In the genomic region with DNA sequence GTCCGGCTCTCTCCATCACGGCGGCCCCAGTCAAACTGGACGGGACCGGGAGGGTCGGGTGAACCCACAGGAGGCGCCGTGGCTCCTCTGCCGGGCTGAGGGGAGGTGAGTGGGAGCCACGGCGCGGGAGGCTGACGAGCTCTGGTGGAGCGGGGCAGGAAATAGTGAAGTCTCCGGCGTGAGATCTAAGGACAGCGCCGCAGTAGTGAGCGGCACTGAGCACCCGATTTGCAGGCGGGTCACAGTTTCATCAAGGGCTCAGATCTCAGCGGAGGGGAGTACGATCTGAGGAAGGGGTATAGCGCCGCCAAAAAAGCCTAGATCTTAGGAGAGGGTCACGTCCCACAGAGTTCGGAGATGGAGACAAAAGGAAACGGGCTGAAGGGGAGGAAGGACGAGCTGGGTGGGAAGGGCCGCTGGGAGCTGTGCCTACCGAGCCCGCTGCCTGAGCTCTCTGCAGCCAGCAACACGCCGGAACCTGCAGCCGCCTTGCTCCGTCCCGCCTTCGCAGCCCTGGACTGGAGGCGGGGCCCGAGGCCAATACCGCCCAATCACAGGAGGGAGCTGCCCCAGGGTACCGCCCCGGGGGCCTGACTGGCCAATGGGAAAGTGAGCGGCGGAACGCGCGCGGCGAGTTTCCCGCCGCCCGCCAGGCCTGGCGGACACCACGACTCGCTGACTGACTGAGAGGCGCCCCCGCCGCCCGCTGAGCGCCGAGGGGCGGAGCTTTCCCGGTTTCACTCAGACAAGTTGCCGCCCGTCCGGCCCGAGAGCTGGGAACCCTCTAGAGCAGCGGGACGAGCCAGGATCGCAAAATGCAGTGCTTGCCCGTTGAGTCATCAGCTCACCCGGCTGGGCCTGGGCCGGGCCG, we compare ENCODE assay signal across 8 cellular contexts. TPM values are rescaled to one million over a fixed set of nuclear protein-coding genes. Genes with fewer than 3 reads are reported as not detected.
A peak's percentile ranks its signal among the peaks of the same experiment; 100 is the strongest.
DNase-seq lines count a peak whose midpoint lies in the region; ATAC-seq, FAIRE-seq and TF ChIP-seq lines count a peak whose summit lies in the region.

No MANE protein-coding gene starts in this region.

- CTCF ChIA-PET in endothelial cell of umbilical vein (lab: Charles Lee): interaction anchor here (0.8 to 2.9 kb wide), 18 partner anchors 9 to 365 kb away, joined by 3 to 17 read pairs (median 4); partner anchors contain the start of genes GPATCH3, GPN2 and ZDHHC18

- TF ChIP-seq CTCF in OCI-LY1 (IDR thresholded peaks at IDR 0.05; ENCODE audit: low read length): 0 out of 2 replicates have a peak, but pooled peaks have one; percentile 13
- peak in 1 of 2 donors; percentile 8 for TF ChIP-seq CTCF in endothelial cell of umbilical vein (IDR thresholded peaks at IDR 0.05; ENCODE audit: extremely low read depth in 1 of 2, insufficient read depth in 1 of 2, low read depth in 1 of 2, low read length in 2 of 2)

- FAIRE-seq in endothelial cell of umbilical vein (lab: Jason Lieb, UNC): peak; percentile 99

- BruUV-seq in endothelial cell of umbilical vein (replicated peaks; lab: Mats Ljungman, UMichigan): no TSS peak

- no peaks in the 10 kb centered on the region for H3K9me3 ChIP-seq in OCI-LY1 (ENCODE audit: low read length)
- H3K9me3 ChIP-seq in endothelial cell of umbilical vein (replicated peaks; ENCODE audit: control insufficient read depth, insufficient read depth, low read length): no peaks in the 10 kb centered on the region

- no peaks in the 10 kb centered on the region for H4K20me1 ChIP-seq in OCI-LY1 (ENCODE audit: insufficient read depth, low read length)
- no peaks in the 10 kb centered on the region for H4K20me1 ChIP-seq in endothelial cell of umbilical vein (replicated peaks; ENCODE audit: control insufficient read depth, extremely low read depth, insufficient read depth, low read length)

- ATAC-seq in GM21526 (IDR thresholded peaks at IDR 0.05; ENCODE audit: low FRiP score, unreplicated experiment): peak; percentile 80

- H3K4me1 ChIP-seq in OCI-LY1 (ENCODE audit: insufficient read depth, low read length, severe bottlenecking) (peaks cover 33% of the 10 kb centered on the region), endothelial cell of umbilical vein (ENCODE audit: control insufficient read depth, extremely low read depth, insufficient read depth, low read length) (peaks cover 11% of the 10 kb centered on the region)

- H3K27me3 ChIP-seq in OCI-LY1 (ENCODE audit: insufficient read depth, low read length): no peaks in the 10 kb centered on the region
- H3K27me3 ChIP-seq in endothelial cell of umbilical vein (ENCODE audit: control insufficient read depth in 2 of 2, insufficient read depth in 2 of 2, low read length in 2 of 2): no peaks in the 10 kb centered on the region

- H2AFZ ChIP-seq in OCI-LY1 (ENCODE audit: low read length) (no peak overlapping the region), endothelial cell of umbilical vein (ENCODE audit: low read depth, low read length) (peak overlapping the region; percentile 97)

- no peaks in the 10 kb centered on the region for H3K9me1 ChIP-seq in endothelial cell of umbilical vein (replicated peaks; ENCODE audit: control insufficient read depth, extremely low read depth, insufficient read depth, low read length)

- POLR2A ChIA-PET in endothelial cell of umbilical vein (lab: Charles Lee): interaction anchor here (0.6 to 1.1 kb wide), 4 partner anchors 16 to 296 kb away, joined by 3 to 6 read pairs (median 4); partner anchors contain the start of gene GPN2

- no peaks in the 10 kb centered on the region for H3K9me2 ChIP-seq in OCI-LY1 (ENCODE audit: low read depth, low read length)

- peak; percentile 94 for DNase-seq in DMS 273 treated with DMSO at 0.1 percent for 48 hours (lab: John Stamatoyannopoulos, UW)
- peak; percentile 83 for DNase-seq in HuH-7.5 (ENCODE audit: low spot score)
- DNase-seq in activated T-cell treated with anti-CD3 and anti-CD28 coated beads for 1 hour (ENCODE audit: low read depth): peak; percentile 89
- peak; percentile 99 for DNase-seq in endothelial cell of umbilical vein (ENCODE audit: low read depth, low spot score)
- peak; percentile 97 for DNase-seq in midbrain (lab: John Stamatoyannopoulos, UW)
- DNase-seq in stimulated activated CD8-positive, alpha-beta memory T cell treated with anti-CD3 and anti-CD28 coated beads, Interleukin-15, amount 100 ng/mL, for 48 hours (ENCODE audit: low read depth in 2 of 2): peak; percentile 95 to 97

- H3F3A ChIP-seq in OCI-LY1 (ENCODE audit: insufficient read depth, low read length): no peaks in the 10 kb centered on the region; the same call in 1 of the 2 replicates

- H3K9ac ChIP-seq in OCI-LY1 (ENCODE audit: low read length) (peak overlapping the region; percentile 100), endothelial cell of umbilical vein (replicated peaks; ENCODE audit: extremely low read depth, insufficient read depth, low read length) (peak overlapping the region; percentile 95)

- no peaks in the 10 kb centered on the region for H3K79me2 ChIP-seq in OCI-LY1 (ENCODE audit: insufficient read depth, low read length)
- H3K79me2 ChIP-seq in endothelial cell of umbilical vein (ENCODE audit: control insufficient read depth, insufficient read depth, low read length): no peaks in the 10 kb centered on the region

- dilution Hi-C loops in endothelial cell of umbilical vein (cut with MboI; ENCODE audit: extremely low pct_ligation_motif_present, low sequenced_read_pairs): no loop called here

- H3K4me3 ChIP-seq in OCI-LY1 (ENCODE audit: low read depth, low read length, poor library complexity, severe bottlenecking) (peak overlapping the region; percentile 73), endothelial cell of umbilical vein (replicated peaks in 1 of 3; ENCODE audit: insufficient read depth in 1 of 3, low read depth in 1 of 3, low read length in 3 of 3) (peak overlapping the region; percentile 38 to 73 (median 52))

- no peaks in the 10 kb centered on the region for H3K36me3 ChIP-seq in OCI-LY1 (ENCODE audit: insufficient read depth, low read length)
- no peaks in the 10 kb centered on the region for H3K36me3 ChIP-seq in endothelial cell of umbilical vein (ENCODE audit: control insufficient read depth in 2 of 2, extremely low read depth in 1 of 2, insufficient read depth in 2 of 2, low read length in 2 of 2)

- peak overlapping the region; percentile 97 for H3K27ac ChIP-seq in OCI-LY1 (ENCODE audit: low read depth, low read length, poor library complexity, severe bottlenecking)
- H3K27ac ChIP-seq in endothelial cell of umbilical vein (ENCODE audit: insufficient read depth, low read depth, low read length): peak overlapping the region; percentile 91

- intact Hi-C loops in endothelial cell of umbilical vein (cut with micrococcal nuclease): loop anchor here (1.0 to 5.0 kb wide), 3 partner anchors 12 to 168 kb away; partner anchors contain the start of gene ARID1A

- H3K4me2 ChIP-seq in OCI-LY1 (ENCODE audit: low read length) (peak overlapping the region; percentile 99), endothelial cell of umbilical vein (ENCODE audit: insufficient read depth, low read length) (peak overlapping the region; percentile 79)

- TF ChIP-seq POLR2A in endothelial cell of umbilical vein (IDR thresholded peaks at IDR 0.05; ENCODE audit: low read depth, low read length): peak; percentile 94

RNA-seq across cellular contexts. Expression of gene SFN, which starts 1.9 kb away (rescaled TPM):
- total RNA-seq in endothelial cell of umbilical vein: 0.33 and 0.42 TPM in 2 replicates
- 0.08 and 0.14 TPM in 2 replicates for polyA plus RNA-seq in endothelial cell of umbilical vein
- polyA plus RNA-seq in endothelial cell of umbilical vein (2011; cell fraction: cytosol; rRNA removed): 0.05 TPM in 1 of 2 replicates, not detected in the other
- polyA plus RNA-seq in endothelial cell of umbilical vein (2011; cell fraction: nucleus; rRNA removed): 0.22 and 0.41 TPM in 2 replicates
- 0.17 TPM in 1 of 2 replicates, not detected in the other for polyA plus RNA-seq in endothelial cell of umbilical vein (2012)
- polyA minus RNA-seq in endothelial cell of umbilical vein: not detected in 2 replicates
- 90.3 TPM for polyA minus RNA-seq in endothelial cell of umbilical vein (2011; cell fraction: cytosol; rRNA and poly(A)+ RNA removed)
- 0.53 and 0.77 TPM in 2 replicates for polyA minus RNA-seq in endothelial cell of umbilical vein (2011; cell fraction: nucleus; rRNA and poly(A)+ RNA removed)

RNA-seq across cellular contexts. Expression of gene GPN2, which starts 25.2 kb away (rescaled TPM):
- 36.7 and 37.4 TPM in 2 replicates for total RNA-seq in endothelial cell of umbilical vein
- 21.9 and 44.8 TPM in 2 replicates for polyA plus RNA-seq in endothelial cell of umbilical vein
- 29.6 and 32.2 TPM in 2 replicates for polyA plus RNA-seq in endothelial cell of umbilical vein (2011; cell fraction: cytosol; rRNA removed)
- 24.8 and 30.8 TPM in 2 replicates for polyA plus RNA-seq in endothelial cell of umbilical vein (2011; cell fraction: nucleus; rRNA removed)
- polyA plus RNA-seq in endothelial cell of umbilical vein (2012): 19.2 and 21.1 TPM in 2 replicates
- 69.0 and 76.6 TPM in 2 replicates for polyA minus RNA-seq in endothelial cell of umbilical vein
- polyA minus RNA-seq in endothelial cell of umbilical vein (2011; cell fraction: cytosol; rRNA and poly(A)+ RNA removed): 15.5 TPM
- polyA minus RNA-seq in endothelial cell of umbilical vein (2011; cell fraction: nucleus; rRNA and poly(A)+ RNA removed): 19.7 and 25.0 TPM in 2 replicates

RNA-seq across cellular contexts. Expression of gene GPATCH3, which starts 35.4 kb away (rescaled TPM):
- 14.8 and 17.7 TPM in 2 replicates for total RNA-seq in endothelial cell of umbilical vein
- polyA plus RNA-seq in endothelial cell of umbilical vein: 10.3 and 12.1 TPM in 2 replicates
- 9.6 and 11.4 TPM in 2 replicates for polyA plus RNA-seq in endothelial cell of umbilical vein (2011; cell fraction: cytosol; rRNA removed)
- polyA plus RNA-seq in endothelial cell of umbilical vein (2011; cell fraction: nucleus; rRNA removed): 18.5 TPM in 2 replicates
- 10.0 and 10.2 TPM in 2 replicates for polyA plus RNA-seq in endothelial cell of umbilical vein (2012)
- 11.3 and 14.0 TPM in 2 replicates for polyA minus RNA-seq in endothelial cell of umbilical vein
- polyA minus RNA-seq in endothelial cell of umbilical vein (2011; cell fraction: cytosol; rRNA and poly(A)+ RNA removed): 5.7 TPM
- polyA minus RNA-seq in endothelial cell of umbilical vein (2011; cell fraction: nucleus; rRNA and poly(A)+ RNA removed): 7.5 and 12.1 TPM in 2 replicates

RNA-seq across cellular contexts. Expression of gene ZDHHC18, which starts 38.4 kb away (rescaled TPM):
- total RNA-seq in endothelial cell of umbilical vein: 24.0 and 25.2 TPM in 2 replicates
- polyA plus RNA-seq in endothelial cell of umbilical vein: 47.3 and 48.2 TPM in 2 replicates
- 39.7 and 40.0 TPM in 2 replicates for polyA plus RNA-seq in endothelial cell of umbilical vein (2011; cell fraction: cytosol; rRNA removed)
- 39.9 and 40.9 TPM in 2 replicates for polyA plus RNA-seq in endothelial cell of umbilical vein (2011; cell fraction: nucleus; rRNA removed)
- polyA plus RNA-seq in endothelial cell of umbilical vein (2012): 19.8 and 21.9 TPM in 2 replicates
- 33.9 and 46.1 TPM in 2 replicates for polyA minus RNA-seq in endothelial cell of umbilical vein
- polyA minus RNA-seq in endothelial cell of umbilical vein (2011; cell fraction: cytosol; rRNA and poly(A)+ RNA removed): 12.0 TPM
- polyA minus RNA-seq in endothelial cell of umbilical vein (2011; cell fraction: nucleus; rRNA and poly(A)+ RNA removed): 10.4 and 12.8 TPM in 2 replicates

RNA-seq across cellular contexts. Expression of gene NR0B2, which starts 48.9 kb away (rescaled TPM):
- not detected in 2 replicates for total RNA-seq in endothelial cell of umbilical vein
- not detected in 2 replicates for polyA plus RNA-seq in endothelial cell of umbilical vein
- not detected in 2 replicates for polyA plus RNA-seq in endothelial cell of umbilical vein (2011; cell fraction: cytosol; rRNA removed)
- polyA plus RNA-seq in endothelial cell of umbilical vein (2011; cell fraction: nucleus; rRNA removed): not detected in 2 replicates
- polyA plus RNA-seq in endothelial cell of umbilical vein (2012): not detected in 2 replicates
- not detected in 2 replicates for polyA minus RNA-seq in endothelial cell of umbilical vein
- polyA minus RNA-seq in endothelial cell of umbilical vein (2011; cell fraction: cytosol; rRNA and poly(A)+ RNA removed): not detected
- not detected in 2 replicates for polyA minus RNA-seq in endothelial cell of umbilical vein (2011; cell fraction: nucleus; rRNA and poly(A)+ RNA removed)

Comparison
In these comparisons a context has a peak if more than half of its experiments do, and no peak if none do; other contexts are left out.
1. Peak in every context shown above with its lines: DNase-seq, ATAC-seq, H3K4me3 ChIP-seq and H3K27ac ChIP-seq.